Comparison of ENCODE assay signal across 19 cellular contexts in genomic region chr9:81584099-81584498, GRCh38.
A peak's percentile ranks its signal among the peaks of the same experiment; 100 is the strongest.
DNase-seq lines count a peak whose midpoint lies in the region; ATAC-seq, FAIRE-seq and TF ChIP-seq lines count a peak whose summit lies in the region.
"Had no signal": no experiment of that assay in that cellular context is flagged by ENCODE, and none has a peak within 500 bp of the region (broad histone marks: within the 10 kb centered on the region; RNA-seq: fewer than 3 reads in every experiment).

No MANE protein-coding gene starts in this region.

- no peak for FAIRE-seq in HepG2 (lab: Jason Lieb, UNC)
- peak; percentile 32 for FAIRE-seq in bronchial epithelial cell (lab: Jason Lieb, UNC)
- no peak for FAIRE-seq in D721Med (lab: Jason Lieb, UNC)
- FAIRE-seq: GM12891, GM18507, H54 had no signal

- TF ChIP-seq EP300 in HepG2 (IDR thresholded peaks at IDR 0.05; ENCODE audit: low read depth in 2 of 2, low read length in 2 of 2) (no peak), HepG2 (CRISPR knock-in tag; IDR thresholded peaks at IDR 0.05; ENCODE audit: borderline replicate concordance) (no peak)

- no peak overlapping the region for H3K4me2 ChIP-seq in HepG2 (ENCODE audit: low read depth, low read length)

- no peak overlapping the region for H2AFZ ChIP-seq in HepG2 (ENCODE audit: low read length)

- CTCF ChIA-PET in HepG2 (lab: Yijun Ruan, JAX; ENCODE audit: low intra/inter-chr PET ratio, low total read pairs), result no interaction called here

- H3K36me3 ChIP-seq in HepG2 (replicated peaks in 1 of 2; ENCODE audit: control insufficient read depth in 1 of 2, insufficient read depth in 2 of 2, low read length in 2 of 2) (peaks cover 8 to 43% of the 10 kb centered on the region in 2 experiments), right lobe of liver (peaks cover 0 to 32% (median 6%) of the 10 kb centered on the region in 4 donors), bronchial epithelial cell (ENCODE audit: control insufficient read depth, insufficient read depth, low read length) (peaks cover 4% of the 10 kb centered on the region), left ventricle myocardium inferior (peaks cover 57% of the 10 kb centered on the region)
- H3K36me3 ChIP-seq: HAP-1 had no signal

- no TSS peak for BruUV-seq in HepG2 (replicated peaks; lab: Mats Ljungman, UMichigan)

- H3K27ac ChIP-seq in HepG2 (ENCODE audit: extremely low read length, insufficient read depth, low read length) (peak overlapping the region; percentile 34), right lobe of liver (no peak overlapping the region), left ventricle myocardium inferior (replicated peaks) (no peak overlapping the region)

- H3K4me1 ChIP-seq in HepG2 (ENCODE audit: insufficient read depth, low read length) (peaks cover 67% of the 10 kb centered on the region), right lobe of liver (peaks cover 0 to 18% (median 7%) of the 10 kb centered on the region in 4 donors), left ventricle myocardium inferior (peaks cover 5% of the 10 kb centered on the region)
- H3K4me1 ChIP-seq: HAP-1 had no signal

- H3K79me2 ChIP-seq in HepG2 (ENCODE audit: insufficient read depth, low read length), result no peaks in the 10 kb centered on the region

- TF ChIP-seq RAD21 in HepG2 (CRISPR knock-in tag; IDR thresholded peaks at IDR 0.05), result no peak

- in situ Hi-C loops in HepG2 (cut with HindIII; ENCODE audit: extremely low pct_ligation_motif_present, low pct_unique_long_range_greater_than_20kb), result no loop called here

- ATAC-seq in HepG2 (no peak), right lobe of liver (no peak)

- H3K9ac ChIP-seq in HepG2 (ENCODE audit: insufficient read depth, low read depth, low read length), result no peak overlapping the region

- intact Hi-C loops in HepG2 (cut with micrococcal nuclease; ENCODE audit: unreplicated experiment) (no loop called here), right lobe of liver (cut with DNase I) (loop anchor here in 1 of 2 donors (10.0 kb wide), 1 partner anchor 49 kb away; no protein-coding TSS in a partner anchor), left ventricle myocardium inferior (cut with micrococcal nuclease) (no loop called here)

- WGBS in HepG2 (ENCODE audit: low lambda C conversion rate), result 61% methylated on average over 8 of the region's 8 CpGs
- WGBS in right lobe of liver (ENCODE audit: insufficient coverage, low coverage, low lambda C conversion rate, missing lambda C conversion rate), result 87% methylated on average over 7 of the region's 8 CpGs

- H3K9me3 ChIP-seq in HepG2 (ENCODE audit: low read length), result no peaks in the 10 kb centered on the region
- no peaks in the 10 kb centered on the region for H3K9me3 ChIP-seq in right lobe of liver
- H3K9me3 ChIP-seq in left ventricle myocardium inferior (replicated peaks), result no peaks in the 10 kb centered on the region
- H3K9me3 ChIP-seq: HAP-1 had no signal

- no peak overlapping the region for H3K4me3 ChIP-seq in HepG2 (replicated peaks in 1 of 3; ENCODE audit: insufficient read depth in 1 of 3, low read depth in 2 of 3, low read length in 3 of 3)
- H3K4me3 ChIP-seq in right lobe of liver, result no peak overlapping the region
- no peak overlapping the region for H3K4me3 ChIP-seq in bronchial epithelial cell (ENCODE audit: low read depth, low read length)
- H3K4me3 ChIP-seq in left ventricle myocardium inferior, result no peak overlapping the region
- H3K4me3 ChIP-seq: HAP-1 had no signal

- TF ChIP-seq POLR2A in HepG2 (IDR thresholded peaks at IDR 0.05; ENCODE audit: insufficient read depth in 1 of 2, low read depth in 2 of 2, low read length in 2 of 2) (no peak), right lobe of liver (IDR thresholded peaks at IDR 0.05) (no peak)

- POLR2A ChIA-PET in HepG2 (lab: Yijun Ruan, JAX), result no interaction called here

- peak; percentile 59 for DNase-seq in HepG2 (ENCODE audit: low spot score)
- no peak for DNase-seq in right lobe of liver
- no peak for DNase-seq in bronchial epithelial cell (ENCODE audit: low read depth)
- DNase-seq in pons (ENCODE audit: low spot score), result peak; percentile 37
- no peak for DNase-seq in left ventricle myocardium inferior
- DNase-seq in D721Med (ENCODE audit: insufficient read length, low spot score), result no peak
- DNase-seq: C1 segment of cervical spinal cord; Calu3; CD4-positive, alpha-beta memory T cell; COR-L47; DMS153; DMS79 treated with DMSO at 0.1 percent for 48 hours; GF-D8; GOT3; HFFc6 had no signal

- no peak for TF ChIP-seq CTCF in HepG2 (CRISPR knock-in tag; IDR thresholded peaks at IDR 0.05)
- TF ChIP-seq CTCF in right lobe of liver (IDR thresholded peaks at IDR 0.05), result no peak
- TF ChIP-seq CTCF in bronchial epithelial cell (IDR thresholded peaks at IDR 0.05; ENCODE audit: insufficient read depth, low read length, severe bottlenecking), result no peak
- no peak for TF ChIP-seq CTCF in left ventricle myocardium inferior (IDR thresholded peaks at IDR 0.05; ENCODE audit: borderline replicate concordance)
- no peak for TF ChIP-seq CTCF in D721Med (IDR thresholded peaks at IDR 0.05; ENCODE audit: insufficient read depth, missing control alignments)

- H4K20me1 ChIP-seq in HepG2 (ENCODE audit: insufficient read depth, low read length), result no peaks in the 10 kb centered on the region

- H3K27me3 ChIP-seq in HepG2 (ENCODE audit: control insufficient read depth in 1 of 2, insufficient read depth in 2 of 2, low read length in 2 of 2) (no peaks in the 10 kb centered on the region), right lobe of liver (no peaks in the 10 kb centered on the region), bronchial epithelial cell (ENCODE audit: control insufficient read depth, insufficient read depth, low read length) (no peaks in the 10 kb centered on the region), left ventricle myocardium inferior (ENCODE audit: low read depth) (no peaks in the 10 kb centered on the region)

TF ChIP-seq in HepG2, 621 proteins besides CTCF, POLR2A, EP300 and RAD21 (continues in another document):
- no peak for TF ChIP-seq ZNF816 (CRISPR knock-in tag; IDR thresholded peaks at IDR 0.05; ENCODE audit: borderline replicate concordance)
- 0 out of 2 replicates have a peak, but pooled peaks have one; percentile 24 for TF ChIP-seq GATAD2A (CRISPR knock-in tag; IDR thresholded peaks at IDR 0.05)
- 0 out of 2 replicates have a peak, but pooled peaks have one; percentile 30 for TF ChIP-seq SALL1 (CRISPR knock-in tag; IDR thresholded peaks at IDR 0.05)
- peak; percentile 62 for TF ChIP-seq POGZ (CRISPR knock-in tag; IDR thresholded peaks at IDR 0.05)
- no peak for TF ChIP-seq DNMT3B (CRISPR knock-in tag; conservative IDR thresholded peaks at IDR 0.05)
- TF ChIP-seq ZNF687 (CRISPR knock-in tag; IDR thresholded peaks at IDR 0.05), result no peak
- no peak for TF ChIP-seq ZNF33B (CRISPR knock-in tag; IDR thresholded peaks at IDR 0.05)
- TF ChIP-seq YEATS4 (CRISPR knock-in tag; IDR thresholded peaks at IDR 0.05; ENCODE audit: borderline replicate concordance), result no peak
- peak; percentile 78; the same call in 1 of the 2 replicates for TF ChIP-seq ZBTB21 (CRISPR knock-in tag; IDR thresholded peaks at IDR 0.05)
- TF ChIP-seq SMYD3 (CRISPR knock-in tag; IDR thresholded peaks at IDR 0.05), result 0 out of 2 replicates have a peak, but pooled peaks have one; percentile 35
- peak; percentile 52; the same call in 1 of the 2 replicates for TF ChIP-seq MAX (IDR thresholded peaks at IDR 0.05)
- TF ChIP-seq HIC2 (CRISPR knock-in tag; IDR thresholded peaks at IDR 0.05; ENCODE audit: low read depth), result no peak

Comparison
In these comparisons a context has a peak if more than half of its experiments do, and no peak if none do; other contexts are left out.
1. DNase-seq: peak in HepG2 (single experiment) and pons (single experiment); none in right lobe of liver (0 of 3), bronchial epithelial cell (single experiment), left ventricle myocardium inferior (single experiment) and D721Med (single experiment).